In genomic region chr9:115986508-115986907, GRCh38 we compare ENCODE assay signal across 15 cellular contexts.
DNase-seq lines count a peak whose midpoint lies in the region; ATAC-seq and TF ChIP-seq lines count a peak whose summit lies in the region.
"Had no signal": no experiment of that assay in that cellular context is flagged by ENCODE, and none has a peak within 500 bp of the region (broad histone marks: within the 10 kb centered on the region; RNA-seq: fewer than 3 reads in every experiment).

No MANE protein-coding gene starts in this region.

- H3K4me3 Mint-ChIP-seq in MCF 10A (ENCODE audit: unreplicated experiment) = no peak overlapping the region
- H3K4me3 Mint-ChIP-seq: HFFc6 had no signal

- H3K27me3 ChIP-seq in mammary epithelial cell (ENCODE audit: insufficient read depth, low read length) = no peaks in the 10 kb centered on the region
- H3K27me3 ChIP-seq in left lung = no peaks in the 10 kb centered on the region
- no peaks in the 10 kb centered on the region for H3K27me3 ChIP-seq in HAP-1 (ENCODE audit: low read depth)
- H3K27me3 ChIP-seq: BLaER1 had no signal

- H3K36me3 Mint-ChIP-seq in MCF 10A (ENCODE audit: insufficient read depth, unreplicated experiment) = peaks cover 13% of the 10 kb centered on the region

- TF ChIP-seq CTCF in MCF 10A (IDR thresholded peaks at IDR 0.05; ENCODE audit: unreplicated experiment) (no peak), mammary epithelial cell (conservative IDR thresholded peaks at IDR 0.05 in 1 of 2, IDR thresholded peaks at IDR 0.05 in 1 of 2; ENCODE audit: extremely low read depth in 1 of 2, insufficient read depth in 1 of 2, low read depth in 1 of 2, low read length in 2 of 2) (no peak), left lung (IDR thresholded peaks at IDR 0.05) (no peak)

- H3K36me3 ChIP-seq in mammary epithelial cell (ENCODE audit: insufficient read depth, low read length) = no peaks in the 10 kb centered on the region
- H3K36me3 ChIP-seq in left lung = no peaks in the 10 kb centered on the region
- H3K36me3 ChIP-seq in HAP-1 (replicated peaks) = no peaks in the 10 kb centered on the region
- H3K36me3 ChIP-seq: BLaER1 had no signal

- no peak overlapping the region for H3K27ac ChIP-seq in mammary epithelial cell (ENCODE audit: insufficient read depth, low read depth, low read length)
- H3K27ac ChIP-seq in left lung = no peak overlapping the region
- H3K27ac ChIP-seq: 22Rv1, BLaER1 had no signal

- no peaks in the 10 kb centered on the region for H4K20me1 ChIP-seq in mammary epithelial cell (ENCODE audit: insufficient read depth, low read length)
- H4K20me1 ChIP-seq: BLaER1 had no signal

- dilution Hi-C loops in mammary epithelial cell (cut with HindIII; ENCODE audit: low sequenced_read_pairs) = no loop called here

- DNase-seq in MCF 10A (ENCODE audit: unreplicated experiment) (no peak), mammary epithelial cell (no peak), amniotic epithelial cell (ENCODE audit: low read depth) (peak; percentile 56), left lung (no peak), HAP-1 (ENCODE audit: low spot score in 2 of 2) (no peak)
- no peak for DNase-seq in activated T-cell treated with anti-CD3 and anti-CD28 coated beads, Interleukin-2, amount 50 U/mL, for 48 hours
- no peak for DNase-seq in activated CD4-positive, CD25-positive, alpha-beta regulatory T cell treated with anti-CD3 and anti-CD28 coated beads, Interleukin-2, amount 50 U/mL, for 72 hours
- DNase-seq: AML-193, DMS53, GF-D8, GOT3, HCEC 1CT, HFFc6 had no signal

- intact Hi-C loops in MCF 10A (cut with micrococcal nuclease) (no loop called here), mammary epithelial cell (cut with micrococcal nuclease) (no loop called here), left lung (cut with DNase I) (no loop called here)

- POLR2A ChIA-PET in MCF 10A (lab: Yijun Ruan, JAX) = no interaction called here

- peaks cover 10% of the 10 kb centered on the region for H3K9me3 Mint-ChIP-seq in MCF 10A (ENCODE audit: unreplicated experiment)
- H3K9me3 Mint-ChIP-seq: HFFc6 had no signal

- H3K9me3 ChIP-seq in mammary epithelial cell (replicated peaks; ENCODE audit: insufficient read depth, low read length) = no peaks in the 10 kb centered on the region
- no peaks in the 10 kb centered on the region for H3K9me3 ChIP-seq in left lung
- H3K9me3 ChIP-seq in HAP-1 = no peaks in the 10 kb centered on the region
- H3K9me3 ChIP-seq: BLaER1 had no signal

- peaks cover 24% of the 10 kb centered on the region for H3K4me1 Mint-ChIP-seq in MCF 10A (ENCODE audit: insufficient read depth, unreplicated experiment)

- H3K4me2 ChIP-seq in mammary epithelial cell (ENCODE audit: insufficient read depth, low read depth, low read length) = no peak overlapping the region
- H3K4me2 ChIP-seq: BLaER1 had no signal

- no peak overlapping the region for H3K4me3 ChIP-seq in mammary epithelial cell (replicated peaks in 1 of 3; ENCODE audit: insufficient read depth in 1 of 3, low read depth in 2 of 3, low read length in 3 of 3)
- no peak overlapping the region for H3K4me3 ChIP-seq in left lung
- no peak overlapping the region for H3K4me3 ChIP-seq in HAP-1
- H3K4me3 ChIP-seq: BLaER1 had no signal

- in situ Hi-C loops in mammary epithelial cell (cut with MboI; ENCODE audit: low sequenced_read_pairs in 2 of 2) = no loop called here
- in situ Hi-C loops in HAP-1 (cut with MboI; ENCODE audit: low sequenced_read_pairs) = no loop called here

- CTCF ChIA-PET in MCF 10A (lab: Yijun Ruan, JAX) = interaction anchor here (0.5 kb wide), 1 partner anchor 166 kb away, joined by 5 read pairs; no protein-coding TSS in a partner anchor
- CTCF ChIA-PET in mammary epithelial cell (lab: Charles Lee; ENCODE audit: low non-redundant PET) = no interaction called here

- no peaks in the 10 kb centered on the region for H3K27me3 Mint-ChIP-seq in MCF 10A (ENCODE audit: insufficient read depth, unreplicated experiment)

- BruUV-seq in MCF 10A (replicated peaks; lab: Mats Ljungman, UMichigan) = no TSS peak
- BruUV-seq in mammary epithelial cell (replicated peaks; lab: Mats Ljungman, UMichigan) = no TSS peak

- no peak overlapping the region for H3K9ac ChIP-seq in mammary epithelial cell (ENCODE audit: insufficient read depth, low read length)
- H3K9ac ChIP-seq: BLaER1 had no signal

- H3K27ac Mint-ChIP-seq in MCF 10A (ENCODE audit: low read depth, unreplicated experiment) = peak overlapping the region; percentile 65
- H3K27ac Mint-ChIP-seq: HFFc6 had no signal

- H3K4me1 ChIP-seq in mammary epithelial cell (ENCODE audit: insufficient read depth, low read length) (peaks cover 4% of the 10 kb centered on the region), left lung (no peaks in the 10 kb centered on the region), HAP-1 (no peaks in the 10 kb centered on the region)
- H3K4me1 ChIP-seq: BLaER1 had no signal

- WGBS in mammary epithelial cell (ENCODE audit: low coverage, missing lambda C conversion rate) = 100% methylated on average over 3 of the region's 3 CpGs

- peak; percentile 29 for ATAC-seq in left lung

- no peaks in the 10 kb centered on the region for H3K79me2 ChIP-seq in mammary epithelial cell (ENCODE audit: insufficient read depth, low read length)

- H2AFZ ChIP-seq in mammary epithelial cell (ENCODE audit: low read depth, low read length) = no peak overlapping the region
